ENCODE assay signal across 10 cellular contexts in the genomic region with DNA sequence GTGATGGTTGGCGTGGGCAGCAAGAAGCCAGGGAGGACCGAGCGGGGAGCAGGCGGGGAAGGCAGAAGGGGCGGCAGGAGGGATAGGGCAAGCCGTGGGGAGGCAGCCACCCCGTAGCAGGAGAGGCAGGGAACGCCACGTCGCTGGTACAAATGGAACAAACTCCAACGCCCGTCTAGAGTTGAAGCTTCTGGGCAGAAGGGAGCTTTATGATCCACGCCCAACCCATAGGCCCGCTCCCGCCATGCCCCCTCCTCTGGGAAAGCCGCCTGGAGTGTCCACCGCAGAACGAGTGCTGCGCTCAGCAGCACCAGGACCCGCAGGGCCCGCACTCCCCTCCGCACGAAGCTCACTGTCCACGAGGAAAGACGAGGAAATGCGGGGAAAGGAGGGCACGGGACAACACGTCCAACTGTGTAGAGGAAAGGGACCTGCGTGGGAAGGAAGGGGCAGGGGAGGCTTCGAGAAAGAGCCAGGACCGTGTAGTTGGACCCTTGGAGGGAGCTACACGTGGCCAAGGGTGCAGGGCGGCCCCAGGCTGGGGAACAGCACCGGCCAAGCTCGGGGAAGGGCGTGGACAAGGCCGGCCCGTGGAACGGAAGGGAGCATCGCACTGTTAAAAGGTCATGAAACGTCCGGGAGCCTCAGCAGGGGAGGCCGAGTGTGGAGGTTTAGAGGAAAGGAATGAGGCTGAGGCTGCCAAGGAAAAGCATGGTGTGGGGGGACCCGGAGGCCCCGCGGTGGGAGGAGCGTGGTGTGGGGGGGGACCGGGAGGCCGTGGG.
DNase-seq lines count a peak whose midpoint lies in the region; ATAC-seq and TF ChIP-seq lines count a peak whose summit lies in the region.
"Had no signal": no experiment of that assay in that cellular context is flagged by ENCODE, and none has a peak within 500 bp of the region (broad histone marks: within the 10 kb centered on the region; RNA-seq: fewer than 3 reads in every experiment).

No MANE protein-coding gene starts in this region.

- intact Hi-C loops in naive thymus-derived CD4-positive, alpha-beta T cell (cut with micrococcal nuclease), result loop anchor here (5.0 to 10.0 kb wide), 5 partner anchors 58 to 295 kb away; a partner anchor contains a TSS

- no peak for TF ChIP-seq EP300 in upper lobe of left lung (IDR thresholded peaks at IDR 0.05)

- POLR2A ChIA-PET in naive thymus-derived CD4-positive, alpha-beta T cell (lab: Charles Lee), result no interaction called here

- H3K4me1 ChIP-seq in naive thymus-derived CD4-positive, alpha-beta T cell (ENCODE audit: control insufficient read depth in 2 of 2, insufficient read depth in 2 of 2, low read length in 2 of 2), result peaks cover 23 to 26% of the 10 kb centered on the region in 2 donors
- peaks cover 0 to 7% (median 2%) of the 10 kb centered on the region in 4 donors for H3K4me1 ChIP-seq in upper lobe of left lung
- no peaks in the 10 kb centered on the region for H3K4me1 ChIP-seq in GM23338 (ENCODE audit: insufficient read depth)
- H3K4me1 ChIP-seq: HAP-1 had no signal

- peaks cover 47% of the 10 kb centered on the region for H3K4me1 Mint-ChIP-seq in central memory CD8-positive, alpha-beta T cell
- peaks cover 30 to 54% (median 43%) of the 10 kb centered on the region in 7 donors for H3K4me1 Mint-ChIP-seq in naive thymus-derived CD4-positive, alpha-beta T cell
- H3K4me1 Mint-ChIP-seq in GM23338, result no peaks in the 10 kb centered on the region; the same call in 2 of the 3 replicates

- no peak overlapping the region for H3K4me3 ChIP-seq in naive thymus-derived CD4-positive, alpha-beta T cell (ENCODE audit: low read length)
- H3K4me3 ChIP-seq in upper lobe of left lung (no peak overlapping the region), GM23338 (no peak overlapping the region)
- H3K4me3 ChIP-seq: HAP-1 had no signal

- DNase-seq in activated gamma-delta T cell treated with Interleukin-2 at 50 U/mL for 16 hours (peak; percentile 3), activated gamma-delta T cell (lab: John Stamatoyannopoulos, UW) (no peak), upper lobe of left lung (peak; percentile 15 to 61), GM23338 (ENCODE audit: low spot score) (no peak)
- DNase-seq in central memory CD8-positive, alpha-beta T cell (ENCODE audit: low spot score in 2 of 2), result peak in 1 of 2 donors; percentile 11
- peak in 3 of 9 donors; percentile 7 to 25 (median 18) for DNase-seq in naive thymus-derived CD4-positive, alpha-beta T cell
- DNase-seq: NCI-H510A treated with DMSO at 0.1 percent for 48 hours had no signal

- H3K79me2 ChIP-seq in GM23338 (replicated peaks; ENCODE audit: insufficient read depth), result no peaks in the 10 kb centered on the region

- peak overlapping the region; percentile 56 for H3K4me3 Mint-ChIP-seq in central memory CD8-positive, alpha-beta T cell
- H3K4me3 Mint-ChIP-seq in naive thymus-derived CD4-positive, alpha-beta T cell, result peak overlapping the region; percentile 30 to 84 (median 76)
- H3K4me3 Mint-ChIP-seq in GM23338, result no peak overlapping the region

- no peaks in the 10 kb centered on the region for H4K20me1 ChIP-seq in GM23338 (replicated peaks; ENCODE audit: insufficient read depth)

- no peaks in the 10 kb centered on the region for H3K9me2 ChIP-seq in GM23338 (ENCODE audit: insufficient read depth)

- TF ChIP-seq CTCF in upper lobe of left lung (IDR thresholded peaks at IDR 0.05) (no peak), GM23338 (conservative IDR thresholded peaks at IDR 0.05; ENCODE audit: low read depth in 2 of 2) (no peak)

- CTCF ChIA-PET in naive thymus-derived CD4-positive, alpha-beta T cell (lab: Charles Lee), result no interaction called here

- H3K27ac ChIP-seq in naive thymus-derived CD4-positive, alpha-beta T cell (ENCODE audit: low read depth, low read length), result no peak overlapping the region
- H3K27ac ChIP-seq in upper lobe of left lung (no peak overlapping the region), GM23338 (ENCODE audit: low read depth) (no peak overlapping the region)

- no peak for ATAC-seq in central memory CD8-positive, alpha-beta T cell (replicated peaks; ENCODE audit: extremely low read depth, poor library complexity, severe bottlenecking)
- ATAC-seq in naive thymus-derived CD4-positive, alpha-beta T cell, result no peak
- ATAC-seq in upper lobe of left lung (ENCODE audit: low FRiP score in 2 of 2) (no peak), HG03439 (IDR thresholded peaks at IDR 0.05; ENCODE audit: unreplicated experiment) (no peak), GM23338 (no peak), HG02884 (IDR thresholded peaks at IDR 0.05; ENCODE audit: unreplicated experiment) (no peak)

- no peaks in the 10 kb centered on the region for H3K9me3 ChIP-seq in naive thymus-derived CD4-positive, alpha-beta T cell (ENCODE audit: control insufficient read depth in 2 of 3, low read length in 3 of 3)
- H3K9me3 ChIP-seq in upper lobe of left lung, result no peaks in the 10 kb centered on the region
- H3K9me3 ChIP-seq: HAP-1 had no signal

- no peaks in the 10 kb centered on the region for H3K27me3 ChIP-seq in naive thymus-derived CD4-positive, alpha-beta T cell (ENCODE audit: control insufficient read depth in 2 of 2, insufficient read depth in 2 of 2, low read length in 2 of 2)
- H3K27me3 ChIP-seq in upper lobe of left lung, result no peaks in the 10 kb centered on the region
- H3K27me3 ChIP-seq in GM23338 (ENCODE audit: insufficient read depth), result no peaks in the 10 kb centered on the region

- peak overlapping the region; percentile 80 for H3K27ac Mint-ChIP-seq in central memory CD8-positive, alpha-beta T cell (ENCODE audit: low read depth)
- H3K27ac Mint-ChIP-seq in naive thymus-derived CD4-positive, alpha-beta T cell, result peak overlapping the region; percentile 36 to 93 (median 82)
- H3K27ac Mint-ChIP-seq in GM23338, result no peak overlapping the region

- no peaks in the 10 kb centered on the region for H3K36me3 ChIP-seq in naive thymus-derived CD4-positive, alpha-beta T cell (ENCODE audit: control insufficient read depth in 2 of 3, insufficient read depth in 3 of 3, low read length in 3 of 3)
- H3K36me3 ChIP-seq in upper lobe of left lung, result no peaks in the 10 kb centered on the region
- no peaks in the 10 kb centered on the region for H3K36me3 ChIP-seq in GM23338 (ENCODE audit: insufficient read depth)
- H3K36me3 ChIP-seq: HAP-1 had no signal

- TF ChIP-seq POLR2A in upper lobe of left lung (IDR thresholded peaks at IDR 0.05), result no peak

- H2AFZ ChIP-seq in GM23338, result no peak overlapping the region

- WGBS in upper lobe of left lung, 2 donors, result 93 to 94% methylated on average over 47 of the region's 49 CpGs

- no peaks in the 10 kb centered on the region for H3K9me3 Mint-ChIP-seq in central memory CD8-positive, alpha-beta T cell
- H3K9me3 Mint-ChIP-seq in naive thymus-derived CD4-positive, alpha-beta T cell, result peaks cover 0 to 4% (median 0%) of the 10 kb centered on the region in 11 donors
- peaks cover 3% of the 10 kb centered on the region; the same call in 2 of the 3 replicates for H3K9me3 Mint-ChIP-seq in GM23338

- H3F3A ChIP-seq in GM23338 (replicated peaks; ENCODE audit: low read depth), result no peaks in the 10 kb centered on the region

- no peak overlapping the region for H3K4me2 ChIP-seq in GM23338

- H3K36me3 Mint-ChIP-seq in central memory CD8-positive, alpha-beta T cell (ENCODE audit: insufficient read depth), result peaks cover 16% of the 10 kb centered on the region
- peaks cover 0 to 7% (median 0%) of the 10 kb centered on the region in 5 donors for H3K36me3 Mint-ChIP-seq in naive thymus-derived CD4-positive, alpha-beta T cell
- H3K36me3 Mint-ChIP-seq in GM23338 (ENCODE audit: low read depth), result peaks cover 3% of the 10 kb centered on the region; the same call in 1 of the 3 replicates

- H3K27me3 Mint-ChIP-seq in central memory CD8-positive, alpha-beta T cell, result no peaks in the 10 kb centered on the region
- H3K27me3 Mint-ChIP-seq in naive thymus-derived CD4-positive, alpha-beta T cell, result no peaks in the 10 kb centered on the region
- H3K27me3 Mint-ChIP-seq in GM23338 (ENCODE audit: insufficient read depth, low read depth, poor library complexity), result peaks cover 8% of the 10 kb centered on the region

TF ChIP-seq in GM23338, 12 proteins besides CTCF, POLR2A, EP300 and RAD21:
- TF ChIP-seq, protein P1, sequence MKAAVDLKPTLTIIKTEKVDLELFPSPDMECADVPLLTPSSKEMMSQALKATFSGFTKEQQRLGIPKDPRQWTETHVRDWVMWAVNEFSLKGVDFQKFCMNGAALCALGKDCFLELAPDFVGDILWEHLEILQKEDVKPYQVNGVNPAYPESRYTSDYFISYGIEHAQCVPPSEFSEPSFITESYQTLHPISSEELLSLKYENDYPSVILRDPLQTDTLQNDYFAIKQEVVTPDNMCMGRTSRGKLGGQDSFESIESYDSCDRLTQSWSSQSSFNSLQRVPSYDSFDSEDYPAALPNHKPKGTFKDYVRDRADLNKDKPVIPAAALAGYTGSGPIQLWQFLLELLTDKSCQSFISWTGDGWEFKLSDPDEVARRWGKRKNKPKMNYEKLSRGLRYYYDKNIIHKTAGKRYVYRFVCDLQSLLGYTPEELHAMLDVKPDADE (IDR thresholded peaks at IDR 0.05), result no peak
- TF ChIP-seq EZH2 (IDR thresholded peaks at IDR 0.05; ENCODE audit: low read depth, unreplicated experiment) (no peak), POLR2AphosphoS5 (IDR thresholded peaks at IDR 0.05; ENCODE audit: low read depth) (no peak)

Comparison
In these comparisons a context has a peak if more than half of its experiments do, and no peak if none do; other contexts are left out.
1. DNase-seq: peak in activated gamma-delta T cell treated with Interleukin-2 at 50 U/mL for 16 hours (single experiment) and upper lobe of left lung (2 of 2); none in activated gamma-delta T cell (single experiment) and GM23338 (single experiment).